1 cellular context compared by ENCODE assay signal in the genomic region with DNA sequence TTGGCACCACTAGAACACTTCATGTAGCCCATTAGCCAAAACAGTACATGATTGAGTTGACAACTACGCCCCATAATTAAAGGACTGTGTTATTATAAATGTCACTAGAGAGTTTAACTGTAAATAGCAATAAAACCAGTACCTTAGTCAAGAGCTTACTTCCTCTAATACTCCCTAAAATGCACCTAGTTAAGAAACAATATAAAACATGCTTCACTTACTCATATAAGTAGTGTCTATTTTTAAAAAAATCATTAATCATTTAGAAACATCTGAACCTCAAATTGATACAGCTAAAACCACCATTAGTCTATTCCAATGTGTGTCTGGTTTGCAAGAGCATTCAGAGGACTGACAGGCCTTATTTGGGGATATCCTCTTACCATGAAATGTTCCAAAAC.
TF ChIP-seq lines count a peak whose summit lies in the region.

No MANE protein-coding gene starts in this region.

TF ChIP-seq in HEK293, 187 proteins besides CTCF, POLR2A, EP300 and RAD21 (continued from another document):
- TF ChIP-seq ZNF544 (tag by site-specific recombination; IDR thresholded peaks at IDR 0.05) (no peak), TCF7L2 (IDR thresholded peaks at IDR 0.05; ENCODE audit: borderline replicate concordance, low read depth, low read length) (peak; percentile 17; the same call in 1 of the 2 replicates), HOXC10 (CRISPR knock-in tag; IDR thresholded peaks at IDR 0.05) (no peak), ZNF292 (tag by site-specific recombination; IDR thresholded peaks at IDR 0.05; ENCODE audit: borderline replicate concordance, low read depth) (no peak), ZNF48 (tag by site-specific recombination; IDR thresholded peaks at IDR 0.05) (no peak), ZNF433 (tag by site-specific recombination; IDR thresholded peaks at IDR 0.05; ENCODE audit: low read depth) (no peak), ZNF600 (tag by site-specific recombination; IDR thresholded peaks at IDR 0.05) (no peak), MEIS1 (CRISPR knock-in tag; IDR thresholded peaks at IDR 0.05; ENCODE audit: borderline replicate concordance) (no peak), ZNF837 (tag by site-specific recombination; IDR thresholded peaks at IDR 0.05) (no peak)
